In the genomic region with DNA sequence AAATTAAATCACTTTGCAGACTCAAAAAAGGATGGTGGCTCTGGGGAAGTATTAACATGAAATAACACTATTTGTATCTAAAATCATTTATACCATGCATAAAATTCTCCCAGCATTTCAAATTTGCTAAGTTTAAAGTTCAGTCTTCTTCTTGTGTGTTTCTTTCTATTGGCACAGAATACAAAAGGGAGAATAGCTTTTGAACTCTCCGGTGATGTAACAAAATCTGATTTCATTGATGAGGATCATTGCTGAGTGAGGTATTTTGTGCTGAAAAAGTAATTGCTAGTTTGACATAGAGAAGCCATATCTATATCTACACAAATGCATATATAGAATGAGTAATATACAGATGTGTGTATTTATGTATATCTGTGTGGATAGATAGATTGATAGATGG, we compare ENCODE assay signal across 19 cellular contexts.
DNase-seq lines count a peak whose midpoint lies in the region; ATAC-seq and TF ChIP-seq lines count a peak whose summit lies in the region.
"Had no signal": no experiment of that assay in that cellular context is flagged by ENCODE, and none has a peak within 500 bp of the region (broad histone marks: within the 10 kb centered on the region; RNA-seq: fewer than 3 reads in every experiment).

No MANE protein-coding gene starts in this region.

- H3K4me1 Mint-ChIP-seq in nephron: peaks cover 44% of the 10 kb centered on the region
- H3K4me1 Mint-ChIP-seq: CD4-positive, CD25-positive, alpha-beta regulatory T cell had no signal

- BruUV-seq in HCT116 (replicated peaks; lab: Mats Ljungman, UMichigan): no TSS peak

- DNase-seq in HCT116 (ENCODE audit: low read depth, low spot score): no peak
- DNase-seq in left lobe of liver (ENCODE audit: low spot score): no peak
- DNase-seq in COLO829 (ENCODE audit: low spot score): no peak
- no peak for DNase-seq in NCI-H526 (lab: John Stamatoyannopoulos, UW)
- DNase-seq: 8988T; ACHN; BE2C; C1 segment of cervical spinal cord; Caco-2; Calu3; CD4-positive, alpha-beta memory T cell; CD4-positive, CD25-positive, alpha-beta regulatory T cell; CD8-positive, alpha-beta memory T cell; DMS79 treated with DMSO at 0.1 percent for 48 hours; GF-D8 had no signal

- peak overlapping the region; percentile 45 for H2AFZ ChIP-seq in HCT116 (ENCODE audit: low read depth, low read length, poor library complexity, severe bottlenecking)

- peak overlapping the region in 2 of 3 experiments; percentile 91 to 93 for H3K27ac Mint-ChIP-seq in nephron
- H3K27ac Mint-ChIP-seq: CD14-positive monocyte; CD4-positive, alpha-beta memory T cell; CD4-positive, CD25-positive, alpha-beta regulatory T cell; CD8-positive, alpha-beta memory T cell had no signal

- H3K27me3 ChIP-seq in HCT116 (ENCODE audit: insufficient read depth, low read length): no peaks in the 10 kb centered on the region
- H3K27me3 ChIP-seq: BLaER1 had no signal

- H3K9ac ChIP-seq in HCT116 (ENCODE audit: low read length): no peak overlapping the region
- H3K9ac ChIP-seq: BLaER1 had no signal

- POLR2A ChIA-PET in HCT116 (lab: Charles Lee): no interaction called here

- CTCF ChIA-PET in HCT116 (lab: Charles Lee): no interaction called here

- no peak overlapping the region for H3K27ac ChIP-seq in HCT116 (ENCODE audit: low read depth, low read length)
- H3K27ac ChIP-seq: BLaER1 had no signal

- no peak for TF ChIP-seq POLR2A in HCT116 (IDR thresholded peaks at IDR 0.05; ENCODE audit: borderline replicate concordance, extremely low read depth, insufficient read depth, insufficient read length)

- no peaks in the 10 kb centered on the region for H4K20me1 ChIP-seq in HCT116 (ENCODE audit: insufficient read depth)
- H4K20me1 ChIP-seq: BLaER1 had no signal

- H3K79me2 ChIP-seq in HCT116 (ENCODE audit: insufficient read depth, low read length): no peaks in the 10 kb centered on the region

- RAD21 ChIA-PET in HCT116 (lab: Charles Lee; ENCODE audit: low non-redundant PET in 1 of 2, low total read pairs in 2 of 2, uncharacterized antibody in 2 of 2, unreplicated experiment in 2 of 2): no interaction called here

- TF ChIP-seq RAD21 in HCT116 (IDR thresholded peaks at IDR 0.05; ENCODE audit: low read depth): no peak

- no peaks in the 10 kb centered on the region for H3K27me3 Mint-ChIP-seq in nephron (ENCODE audit: low read depth)

- H3K36me3 Mint-ChIP-seq in nephron (ENCODE audit: low read depth): no peaks in the 10 kb centered on the region
- H3K36me3 Mint-ChIP-seq: CD14-positive monocyte; CD4-positive, alpha-beta memory T cell; CD4-positive, CD25-positive, alpha-beta regulatory T cell; CD8-positive, alpha-beta memory T cell had no signal

- intact Hi-C loops in HCT116 (cut with micrococcal nuclease): loop anchor here (5.0 kb wide), 2 partner anchors 88 to 188 kb away; no protein-coding TSS in a partner anchor

- TF ChIP-seq CTCF in HCT116 (IDR thresholded peaks at IDR 0.05 in 2 of 3, conservative IDR thresholded peaks at IDR 0.05 in 1 of 3; ENCODE audit: borderline replicate concordance in 1 of 3, insufficient read depth in 1 of 3, low read depth in 2 of 3, low read length in 2 of 3) (no peak), nephron (IDR thresholded peaks at IDR 0.05; ENCODE audit: unreplicated experiment in 3 of 3) (no peak)

- H3K9me3 ChIP-seq in HCT116 (ENCODE audit: control insufficient read depth in 1 of 2, insufficient read depth in 1 of 2, low read depth in 1 of 2, low read length in 2 of 2): no peaks in the 10 kb centered on the region
- H3K9me3 ChIP-seq: BE2C, BLaER1, Caco-2 had no signal

- H3K9me2 ChIP-seq in HCT116 (ENCODE audit: insufficient read depth): no peaks in the 10 kb centered on the region

- H3K4me3 Mint-ChIP-seq in nephron: no peak overlapping the region
- H3K4me3 Mint-ChIP-seq: CD14-positive monocyte; CD4-positive, alpha-beta memory T cell; CD4-positive, CD25-positive, alpha-beta regulatory T cell; CD8-positive, alpha-beta memory T cell had no signal

- no peaks in the 10 kb centered on the region for H3K4me1 ChIP-seq in HCT116 (ENCODE audit: control insufficient read depth in 1 of 2, insufficient read depth in 2 of 2, low read length in 2 of 2)
- H3K4me1 ChIP-seq: BE2C had no signal

- no peak overlapping the region for H3K4me2 ChIP-seq in HCT116 (ENCODE audit: low read length)
- H3K4me2 ChIP-seq: BLaER1 had no signal

- no peak overlapping the region for H3K4me3 ChIP-seq in HCT116 (replicated peaks in 1 of 2; ENCODE audit: low read depth in 1 of 2, low read length in 2 of 2)
- H3K4me3 ChIP-seq: BLaER1 had no signal

- no peaks in the 10 kb centered on the region for H3K36me3 ChIP-seq in HCT116 (ENCODE audit: control insufficient read depth in 1 of 2, insufficient read depth in 2 of 2, low read length in 2 of 2)
- H3K36me3 ChIP-seq: BE2C, BLaER1 had no signal

- no peaks in the 10 kb centered on the region for H3K9me3 Mint-ChIP-seq in nephron
- H3K9me3 Mint-ChIP-seq: CD14-positive monocyte; CD4-positive, alpha-beta memory T cell; CD8-positive, alpha-beta memory T cell had no signal

- ATAC-seq in HCT116 (no peak), left lobe of liver (peak; percentile 60), GM19452 (IDR thresholded peaks at IDR 0.05; ENCODE audit: unreplicated experiment) (no peak)

TF ChIP-seq in HCT116, 20 proteins besides CTCF, POLR2A, EP300 and RAD21:
- TF ChIP-seq ZFX (IDR thresholded peaks at IDR 0.05) (no peak), SP1 (IDR thresholded peaks at IDR 0.05; ENCODE audit: low read depth) (no peak), EZH2phosphoT487 (IDR thresholded peaks at IDR 0.05; ENCODE audit: borderline replicate concordance) (no peak), CBX3 (IDR thresholded peaks at IDR 0.05; ENCODE audit: low read depth) (no peak), EZH2 (IDR thresholded peaks at IDR 0.05) (no peak), YY1 (IDR thresholded peaks at IDR 0.05; ENCODE audit: extremely low read depth, insufficient replicate concordance, low read depth, low read length) (no peak)
- TF ChIP-seq, protein P1, sequence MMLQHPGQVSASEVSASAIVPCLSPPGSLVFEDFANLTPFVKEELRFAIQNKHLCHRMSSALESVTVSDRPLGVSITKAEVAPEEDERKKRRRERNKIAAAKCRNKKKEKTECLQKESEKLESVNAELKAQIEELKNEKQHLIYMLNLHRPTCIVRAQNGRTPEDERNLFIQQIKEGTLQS (IDR thresholded peaks at IDR 0.05): no peak
TF ChIP-seq in HCT116: peak in this region for 0.
